In the genomic region with DNA sequence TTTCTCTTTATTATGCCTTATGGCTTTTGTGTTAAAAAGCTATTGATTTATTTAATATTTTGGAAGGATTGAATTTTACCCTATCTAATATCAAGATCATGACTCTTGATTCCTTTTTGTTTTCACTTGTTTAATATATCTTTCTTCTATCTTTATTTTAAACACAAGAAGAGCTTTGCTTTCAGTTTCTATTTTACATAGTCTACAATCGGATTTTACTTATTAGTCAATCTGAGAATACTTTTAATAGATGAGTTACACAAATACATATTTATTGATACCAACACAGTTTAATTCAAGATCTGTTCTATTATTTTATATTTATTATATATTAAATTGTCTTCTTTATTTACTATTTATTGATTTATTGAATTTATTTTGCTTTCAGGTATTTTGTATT, we compare ENCODE assay signal across 15 cellular contexts.
DNase-seq lines count a peak whose midpoint lies in the region; ATAC-seq and TF ChIP-seq lines count a peak whose summit lies in the region.
"Had no signal": no experiment of that assay in that cellular context is flagged by ENCODE, and none has a peak within 500 bp of the region (broad histone marks: within the 10 kb centered on the region; RNA-seq: fewer than 3 reads in every experiment).

No MANE protein-coding gene starts in this region.

- H3K4me3 ChIP-seq in coronary artery (peak overlapping the region; percentile 9), skeletal muscle satellite cell (ENCODE audit: low read length) (no peak overlapping the region)

- no peaks in the 10 kb centered on the region for H3K27me3 Mint-ChIP-seq in IgD-negative memory B cell
- H3K27me3 Mint-ChIP-seq: activated CD4-positive, alpha-beta memory T cell treated with anti-CD3 and anti-CD28 coated beads for 36 hours; brain; naive thymus-derived CD4-positive, alpha-beta T cell had no signal

- TF ChIP-seq CTCF in coronary artery (IDR thresholded peaks at IDR 0.05) (no peak), foreskin keratinocyte (conservative IDR thresholded peaks at IDR 0.05) (no peak)

- H3K27ac ChIP-seq in coronary artery (no peak overlapping the region), foreskin keratinocyte (no peak overlapping the region)

- peak overlapping the region; percentile 38 for H3K4me2 ChIP-seq in skeletal muscle satellite cell (ENCODE audit: low read length)

- H3K27me3 ChIP-seq in skeletal muscle satellite cell (ENCODE audit: control insufficient read depth, insufficient read depth, low read length) (no peaks in the 10 kb centered on the region), foreskin keratinocyte (no peaks in the 10 kb centered on the region)

- peaks cover 1% of the 10 kb centered on the region for H3K36me3 Mint-ChIP-seq in IgD-negative memory B cell
- H3K36me3 Mint-ChIP-seq: brain had no signal

- no peak overlapping the region for H3K27ac Mint-ChIP-seq in IgD-negative memory B cell
- H3K27ac Mint-ChIP-seq: activated CD4-positive, alpha-beta memory T cell treated with anti-CD3 and anti-CD28 coated beads for 36 hours; brain; naive thymus-derived CD4-positive, alpha-beta T cell had no signal

- peaks cover 1 to 5% (median 5%) of the 10 kb centered on the region in 3 donors for H3K4me1 Mint-ChIP-seq in IgD-negative memory B cell
- H3K4me1 Mint-ChIP-seq: brain; naive thymus-derived CD4-positive, alpha-beta T cell had no signal

- ATAC-seq in GM18858 (IDR thresholded peaks at IDR 0.05; ENCODE audit: unreplicated experiment) (peak; percentile 58), foreskin keratinocyte (no peak)
- ATAC-seq: naive thymus-derived CD4-positive, alpha-beta T cell had no signal

- H3K9me3 Mint-ChIP-seq in IgD-negative memory B cell, result peaks cover 0 to 2% (median 0%) of the 10 kb centered on the region in 3 donors

- peak overlapping the region; percentile 35 for H3K9ac ChIP-seq in skeletal muscle satellite cell (ENCODE audit: low read depth, low read length)

- peak overlapping the region in 3 of 4 donors; percentile 17 to 85 (median 57) for H3K4me3 Mint-ChIP-seq in IgD-negative memory B cell
- H3K4me3 Mint-ChIP-seq: activated CD4-positive, alpha-beta memory T cell treated with anti-CD3 and anti-CD28 coated beads for 36 hours; brain had no signal

- DNase-seq in coronary artery (ENCODE audit: low spot score), result no peak
- DNase-seq in foreskin keratinocyte, result no peak
- DNase-seq in OCI-M1 (lab: John Stamatoyannopoulos, UW), result no peak
- DNase-seq in LoVo (ENCODE audit: low spot score), result no peak
- DNase-seq: activated CD4-positive, alpha-beta memory T cell treated with anti-CD3 and anti-CD28 coated beads for 36 hours; activated effector memory CD4-positive, alpha-beta T cell treated with anti-CD3 and anti-CD28 coated beads, Interleukin-2, amount 50 U/mL, for 16 hours; effector memory CD4-positive, alpha-beta T cell; kidney glomerular epithelial cell; naive thymus-derived CD4-positive, alpha-beta T cell; NCI-H1417 treated with DMSO at 0.1 percent for 48 hours; NCI-H510A treated with DMSO at 0.1 percent for 48 hours had no signal

- no peaks in the 10 kb centered on the region for H3K36me3 ChIP-seq in skeletal muscle satellite cell (ENCODE audit: insufficient read depth, low read length)

- H3K4me1 ChIP-seq in skeletal muscle satellite cell (ENCODE audit: control insufficient read depth, insufficient read depth, low read length) (no peaks in the 10 kb centered on the region), foreskin keratinocyte (no peaks in the 10 kb centered on the region)

- no peaks in the 10 kb centered on the region for H3K9me3 ChIP-seq in skeletal muscle satellite cell (replicated peaks; ENCODE audit: low read length)
